In the genomic region with DNA sequence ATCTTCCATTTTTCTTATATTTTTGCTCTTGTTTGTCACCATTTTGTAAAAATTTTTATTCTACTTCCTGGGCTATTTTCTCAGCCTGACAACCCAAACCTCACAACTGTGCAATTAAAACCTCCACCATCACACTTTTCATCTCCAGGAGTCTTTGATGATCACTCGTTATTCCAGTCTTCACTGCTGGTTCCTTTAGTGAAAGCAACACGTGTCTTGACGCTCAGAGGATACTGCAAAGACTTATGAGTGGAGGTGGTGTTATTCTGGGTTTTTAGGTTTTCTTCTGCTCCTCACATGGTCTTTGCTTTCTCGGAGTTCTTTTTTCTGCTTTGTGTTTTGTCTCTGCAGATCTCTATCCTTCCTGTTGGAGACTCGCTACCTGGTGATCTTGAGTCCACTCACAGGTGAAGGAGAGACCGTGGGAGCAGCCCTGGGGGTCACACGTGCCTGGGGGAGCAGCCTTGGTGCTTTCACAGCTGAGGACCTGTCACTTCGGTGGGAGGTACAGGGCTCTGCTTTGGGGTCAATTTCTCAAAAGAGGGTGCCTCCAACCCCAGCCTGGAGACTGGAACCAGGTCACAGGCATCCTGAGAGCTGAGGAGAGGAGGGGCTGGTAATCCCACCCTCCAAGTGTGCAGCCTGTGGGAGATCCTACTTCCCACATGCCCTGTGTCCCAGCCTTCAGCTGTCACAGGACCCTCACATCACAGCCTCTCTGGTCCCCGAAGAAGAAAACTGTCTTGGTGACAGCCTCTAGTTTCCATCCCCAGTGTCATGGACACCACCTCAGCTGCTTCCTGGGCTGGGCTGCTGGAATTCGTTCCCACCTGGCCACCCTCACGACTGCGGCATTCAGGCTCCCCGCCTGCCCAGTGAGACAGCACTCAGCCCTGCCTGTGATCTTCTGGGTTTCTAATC, we compare ENCODE assay signal across 18 cellular contexts. TPM values are rescaled to one million over a fixed set of nuclear protein-coding genes. Genes with fewer than 3 reads are reported as not detected.
DNase-seq lines count a peak whose midpoint lies in the region; TF ChIP-seq lines count a peak whose summit lies in the region.
"Had no signal": no experiment of that assay in that cellular context is flagged by ENCODE, and none has a peak within 500 bp of the region (broad histone marks: within the 10 kb centered on the region; RNA-seq: fewer than 3 reads in every experiment).

No MANE protein-coding gene starts in this region.

- no peak overlapping the region for H3K4me3 Mint-ChIP-seq in chondrocyte (ENCODE audit: unreplicated experiment)

- no peak overlapping the region for H3K27ac Mint-ChIP-seq in chondrocyte (ENCODE audit: unreplicated experiment)

- H3K27me3 Mint-ChIP-seq in chondrocyte (ENCODE audit: low read depth): peaks cover 28% of the 10 kb centered on the region

- peaks cover 1% of the 10 kb centered on the region for H3K36me3 Mint-ChIP-seq in chondrocyte (ENCODE audit: low read depth)

- H3K9me3 Mint-ChIP-seq in chondrocyte (ENCODE audit: low read depth): peaks cover 1% of the 10 kb centered on the region

- no peaks in the 10 kb centered on the region for H3K4me1 Mint-ChIP-seq in chondrocyte (ENCODE audit: low read depth)

- DNase-seq in COLO668 (lab: John Stamatoyannopoulos, UW; ENCODE audit: unreplicated experiment) (peak; percentile 31), chondrocyte (ENCODE audit: low spot score) (peak; percentile 44), mesenteric fat pad (ENCODE audit: low spot score) (peak; percentile 60), superior temporal gyrus (ENCODE audit: extremely low spot score) (peak; percentile 50), NCI-H1436 (lab: John Stamatoyannopoulos, UW) (no peak), AML-193 (lab: John Stamatoyannopoulos, UW) (no peak)
- DNase-seq in stimulated activated naive CD4-positive, alpha-beta T cell (lab: John Stamatoyannopoulos, UW): no peak
- DNase-seq: C1 segment of cervical spinal cord, DMS79 treated with DMSO at 0.1 percent for 48 hours, KBM-7, NCI-H1105 treated with DMSO at 0.1 percent for 48 hours, NCI-H1694 treated with DMSO at 0.1 percent for 48 hours, NCI-H2227 treated with DMSO at 0.1 percent for 48 hours, NCI-H510A treated with DMSO at 0.1 percent for 48 hours, NCI-H774, SHP77 had no signal

- no peak for TF ChIP-seq CTCF in chondrocyte (IDR thresholded peaks at IDR 0.05)

RNA-seq across cellular contexts. Expression of a gene that starts 11.0 kb away (rescaled TPM):
- 0.68 to 3.3 TPM (median 2.9 TPM) in 3 replicates for total RNA-seq in chondrocyte
- total RNA-seq in mesenteric fat pad: 1.7 TPM
- total RNA-seq: HepG2, OCI-LY7 had no signal

RNA-seq across cellular contexts. Expression of a gene that starts 39.2 kb away (rescaled TPM):
- total RNA-seq in chondrocyte (0.49 to 1.5 TPM (median 1.1 TPM) in 3 replicates), mesenteric fat pad (1.3 TPM)
- total RNA-seq: HepG2 had no signal

RNA-seq across cellular contexts. Expression of a gene that starts 40.5 kb away (rescaled TPM):
- not detected in 3 replicates for total RNA-seq in chondrocyte
- total RNA-seq in mesenteric fat pad: not detected
- total RNA-seq: HepG2 had no signal

Comparison
In these comparisons a context has a peak if more than half of its experiments do, and no peak if none do; other contexts are left out.
1. DNase-seq: peak in COLO668 (single experiment), chondrocyte (single experiment), mesenteric fat pad (single experiment) and superior temporal gyrus (single experiment); none in NCI-H1436 (single experiment), stimulated activated naive CD4-positive, alpha-beta T cell (0 of 6) and AML-193 (0 of 2).